ENCODE assay signal across 1 cellular context in the genomic region with DNA sequence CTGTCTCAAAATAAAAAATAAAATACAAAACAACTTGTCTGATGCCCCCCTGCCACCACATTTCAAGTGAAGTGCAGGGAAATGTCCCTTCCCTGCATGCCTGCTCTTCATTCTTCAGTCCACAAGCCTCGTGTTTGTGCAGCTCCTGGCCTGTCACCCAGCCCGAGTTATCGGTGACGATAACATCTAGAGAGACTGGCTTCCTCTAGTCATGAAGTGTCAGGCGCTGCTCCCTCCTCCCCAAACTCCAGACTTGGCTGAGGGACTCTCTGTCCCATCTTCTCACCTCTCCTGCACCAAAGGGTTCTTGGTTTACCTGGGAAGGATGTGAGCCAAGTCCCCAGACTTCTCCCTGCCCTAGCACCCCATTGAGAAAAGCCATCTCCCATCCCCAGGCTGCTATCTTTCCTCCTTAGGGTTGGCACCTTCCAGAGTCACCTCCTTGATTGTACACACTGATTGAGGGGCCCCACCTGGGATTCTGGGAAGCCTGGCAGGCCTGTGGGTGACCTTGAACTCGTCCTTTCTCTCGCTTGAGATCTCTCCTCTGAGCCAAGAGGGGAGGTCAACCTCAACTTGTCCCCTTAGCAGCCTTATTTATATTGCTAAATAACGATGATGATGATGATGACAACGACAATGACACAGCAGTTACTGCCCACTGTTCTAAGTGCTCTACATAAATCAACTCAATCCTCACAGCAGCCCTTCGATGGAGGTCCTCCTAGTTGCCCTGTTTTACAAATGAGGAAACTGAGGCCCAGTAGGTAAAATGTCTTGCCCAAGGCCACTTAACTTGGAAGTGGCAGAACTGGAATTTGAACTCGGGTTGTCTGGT.
A peak's percentile ranks its signal among the peaks of the same experiment; 100 is the strongest.
TF ChIP-seq lines count a peak whose summit lies in the region.

No MANE protein-coding gene starts in this region.

TF ChIP-seq in K562, 482 proteins besides CTCF, POLR2A, EP300 and RAD21 (continued from another document and continues in another):
- TF ChIP-seq, protein P1, sequence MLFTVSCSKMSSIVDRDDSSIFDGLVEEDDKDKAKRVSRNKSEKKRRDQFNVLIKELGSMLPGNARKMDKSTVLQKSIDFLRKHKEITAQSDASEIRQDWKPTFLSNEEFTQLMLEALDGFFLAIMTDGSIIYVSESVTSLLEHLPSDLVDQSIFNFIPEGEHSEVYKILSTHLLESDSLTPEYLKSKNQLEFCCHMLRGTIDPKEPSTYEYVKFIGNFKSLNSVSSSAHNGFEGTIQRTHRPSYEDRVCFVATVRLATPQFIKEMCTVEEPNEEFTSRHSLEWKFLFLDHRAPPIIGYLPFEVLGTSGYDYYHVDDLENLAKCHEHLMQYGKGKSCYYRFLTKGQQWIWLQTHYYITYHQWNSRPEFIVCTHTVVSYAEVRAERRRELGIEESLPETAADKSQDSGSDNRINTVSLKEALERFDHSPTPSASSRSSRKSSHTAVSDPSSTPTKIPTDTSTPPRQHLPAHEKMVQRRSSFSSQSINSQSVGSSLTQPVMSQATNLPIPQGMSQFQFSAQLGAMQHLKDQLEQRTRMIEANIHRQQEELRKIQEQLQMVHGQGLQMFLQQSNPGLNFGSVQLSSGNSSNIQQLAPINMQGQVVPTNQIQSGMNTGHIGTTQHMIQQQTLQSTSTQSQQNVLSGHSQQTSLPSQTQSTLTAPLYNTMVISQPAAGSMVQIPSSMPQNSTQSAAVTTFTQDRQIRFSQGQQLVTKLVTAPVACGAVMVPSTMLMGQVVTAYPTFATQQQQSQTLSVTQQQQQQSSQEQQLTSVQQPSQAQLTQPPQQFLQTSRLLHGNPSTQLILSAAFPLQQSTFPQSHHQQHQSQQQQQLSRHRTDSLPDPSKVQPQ (CRISPR knock-in tag; IDR thresholded peaks at IDR 0.05; ENCODE audit: borderline replicate concordance): no peak
- TF ChIP-seq ZNF785 (CRISPR knock-in tag; IDR thresholded peaks at IDR 0.05): no peak
- TF ChIP-seq CREM (IDR thresholded peaks at IDR 0.05; ENCODE audit: low read depth): peak; percentile 3; the same call in 1 of the 2 replicates
- TF ChIP-seq CXXC5 (CRISPR knock-in tag; IDR thresholded peaks at IDR 0.05): no peak
- TF ChIP-seq ATF3 (IDR thresholded peaks at IDR 0.05): peak; percentile 50; the same call in 1 of the 2 replicates
- no peak for TF ChIP-seq ATF3 (CRISPR knock-in tag; conservative IDR thresholded peaks at IDR 0.05)
- TF ChIP-seq, protein P2, sequence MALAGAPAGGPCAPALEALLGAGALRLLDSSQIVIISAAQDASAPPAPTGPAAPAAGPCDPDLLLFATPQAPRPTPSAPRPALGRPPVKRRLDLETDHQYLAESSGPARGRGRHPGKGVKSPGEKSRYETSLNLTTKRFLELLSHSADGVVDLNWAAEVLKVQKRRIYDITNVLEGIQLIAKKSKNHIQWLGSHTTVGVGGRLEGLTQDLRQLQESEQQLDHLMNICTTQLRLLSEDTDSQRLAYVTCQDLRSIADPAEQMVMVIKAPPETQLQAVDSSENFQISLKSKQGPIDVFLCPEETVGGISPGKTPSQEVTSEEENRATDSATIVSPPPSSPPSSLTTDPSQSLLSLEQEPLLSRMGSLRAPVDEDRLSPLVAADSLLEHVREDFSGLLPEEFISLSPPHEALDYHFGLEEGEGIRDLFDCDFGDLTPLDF (CRISPR knock-in tag; IDR thresholded peaks at IDR 0.05): no peak
- no peak for TF ChIP-seq SMAD4 (CRISPR knock-in tag; conservative IDR thresholded peaks at IDR 0.05)
- no peak for TF ChIP-seq GABPA (tag; conservative IDR thresholded peaks at IDR 0.05; ENCODE audit: low read depth)
- TF ChIP-seq TOE1 (IDR thresholded peaks at IDR 0.05; ENCODE audit: borderline replicate concordance): no peak
- no peak for TF ChIP-seq TOE1 (CRISPR knock-in tag; IDR thresholded peaks at IDR 0.05; ENCODE audit: borderline replicate concordance, low read depth)
- TF ChIP-seq, protein P3, sequence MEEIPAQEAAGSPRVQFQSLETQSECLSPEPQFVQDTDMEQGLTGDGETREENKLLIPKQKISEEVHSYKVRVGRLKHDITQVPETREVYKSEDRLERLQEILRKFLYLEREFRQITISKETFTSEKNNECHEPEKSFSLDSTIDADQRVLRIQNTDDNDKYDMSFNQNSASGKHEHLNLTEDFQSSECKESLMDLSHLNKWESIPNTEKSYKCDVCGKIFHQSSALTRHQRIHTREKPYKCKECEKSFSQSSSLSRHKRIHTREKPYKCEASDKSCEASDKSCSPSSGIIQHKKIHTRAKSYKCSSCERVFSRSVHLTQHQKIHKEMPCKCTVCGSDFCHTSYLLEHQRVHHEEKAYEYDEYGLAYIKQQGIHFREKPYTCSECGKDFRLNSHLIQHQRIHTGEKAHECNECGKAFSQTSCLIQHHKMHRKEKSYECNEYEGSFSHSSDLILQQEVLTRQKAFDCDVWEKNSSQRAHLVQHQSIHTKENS (CRISPR knock-in tag; IDR thresholded peaks at IDR 0.05): no peak
- TF ChIP-seq HOXB6 (CRISPR knock-in tag; IDR thresholded peaks at IDR 0.05; ENCODE audit: borderline replicate concordance): no peak
- no peak for TF ChIP-seq MCM7 (IDR thresholded peaks at IDR 0.05)
- no peak for TF ChIP-seq ZBTB33 (CRISPR knock-in tag; IDR thresholded peaks at IDR 0.05)
- TF ChIP-seq MAFK (IDR thresholded peaks at IDR 0.05; ENCODE audit: low read length): peak; percentile 70
- TF ChIP-seq SMARCA4 (IDR thresholded peaks at IDR 0.05): no peak; the same call in 1 of the 2 replicates
- TF ChIP-seq FOXK2 (conservative IDR thresholded peaks at IDR 0.05 in 1 of 2, IDR thresholded peaks at IDR 0.05 in 1 of 2; ENCODE audit: low read depth in 2 of 2): 0 out of 4 replicates have a peak, but pooled peaks of 1 of the 2 experiments have one; percentile 24
- TF ChIP-seq RREB1 (CRISPR knock-in tag; IDR thresholded peaks at IDR 0.05): 0 out of 2 replicates have a peak, but pooled peaks have one; percentile 25
- TF ChIP-seq CCAR2 (IDR thresholded peaks at IDR 0.05; ENCODE audit: low read depth, low read length): no peak
- TF ChIP-seq HMG20A (CRISPR knock-in tag; conservative IDR thresholded peaks at IDR 0.05): no peak
- no peak for TF ChIP-seq CSDE1 (IDR thresholded peaks at IDR 0.05)
- no peak for TF ChIP-seq ARHGAP35 (IDR thresholded peaks at IDR 0.05; ENCODE audit: partially characterized antibody)
- TF ChIP-seq THRA (IDR thresholded peaks at IDR 0.05): no peak
- TF ChIP-seq NFE2L1 (tag; IDR thresholded peaks at IDR 0.05; ENCODE audit: borderline replicate concordance, low read depth): peak; percentile 85
- no peak for TF ChIP-seq UBTF (IDR thresholded peaks at IDR 0.05; ENCODE audit: borderline replicate concordance in 1 of 2, low read depth in 2 of 2, low read length in 2 of 2)
- TF ChIP-seq MBD1 (CRISPR knock-in tag; IDR thresholded peaks at IDR 0.05): no peak
- TF ChIP-seq CAMTA2 (CRISPR knock-in tag; conservative IDR thresholded peaks at IDR 0.05): no peak
- TF ChIP-seq E2F4 (CRISPR knock-in tag; IDR thresholded peaks at IDR 0.05; ENCODE audit: low read depth): no peak
- TF ChIP-seq SPI1 (IDR thresholded peaks at IDR 0.05; ENCODE audit: borderline replicate concordance, low read depth, low read length): no peak
